In genomic region chr10:132448248-132448731, GRCh38 we compare ENCODE assay signal across 8 cellular contexts.
DNase-seq lines count a peak whose midpoint lies in the region; ATAC-seq lines count a peak whose summit lies in the region.

No MANE protein-coding gene starts in this region.

- peak; percentile 84 for DNase-seq in NOMO-1 treated with dmso at 0.1 percent for 144 hours (lab: John Stamatoyannopoulos, UW; ENCODE audit: unreplicated experiment)
- DNase-seq in activated effector memory CD4-positive, alpha-beta T cell treated with Interleukin-2 at 50 U/mL for 16 hours = peak; percentile 26
- DNase-seq in iPS-NIHi7 (ENCODE audit: extremely low spot score) = peak; percentile 81
- DNase-seq in stimulated activated CD4-positive, alpha-beta T cell treated with anti-CD3 and anti-CD28 coated beads, TNF-alpha, amount 100 ng/mL, for 48 hours (ENCODE audit: low read depth in 3 of 3) = peak; percentile 46 to 76 (median 60)

- ATAC-seq in GM21381 (IDR thresholded peaks at IDR 0.05; ENCODE audit: unreplicated experiment) (peak; percentile 26), GM18519 (IDR thresholded peaks at IDR 0.05; ENCODE audit: low FRiP score, unreplicated experiment) (no peak), GM21528 (IDR thresholded peaks at IDR 0.05; ENCODE audit: low FRiP score, unreplicated experiment) (no peak), HG02642 (IDR thresholded peaks at IDR 0.05; ENCODE audit: poor library complexity, unreplicated experiment) (no peak)

Comparison
In these comparisons a context has a peak if more than half of its experiments do, and no peak if none do; other contexts are left out.
1. DNase-seq: peak in every context shown above with its lines; median percentile 84 in NOMO-1 treated with dmso at 0.1 percent for 144 hours; 81 in iPS-NIHi7; 60 in stimulated activated CD4-positive, alpha-beta T cell treated with anti-CD3 and anti-CD28 coated beads, TNF-alpha, amount 100 ng/mL, for 48 hours; 26 in activated effector memory CD4-positive, alpha-beta T cell treated with Interleukin-2 at 50 U/mL for 16 hours.